Comparison of ENCODE assay signal across 8 cellular contexts in genomic region chr14:56199976-56200577, GRCh38.
A peak's percentile ranks its signal among the peaks of the same experiment; 100 is the strongest.
DNase-seq lines count a peak whose midpoint lies in the region; ATAC-seq and TF ChIP-seq lines count a peak whose summit lies in the region.

No MANE protein-coding gene starts in this region.

- H3K4me3 ChIP-seq in Peyer's patch = no peak overlapping the region
- peak overlapping the region; percentile 47 for H3K4me3 ChIP-seq in skeletal muscle satellite cell (ENCODE audit: low read length)
- H3K4me3 ChIP-seq in MG63 = no peak overlapping the region

- H3K27me3 ChIP-seq in Peyer's patch = no peaks in the 10 kb centered on the region
- no peaks in the 10 kb centered on the region for H3K27me3 ChIP-seq in skeletal muscle satellite cell (ENCODE audit: control insufficient read depth, insufficient read depth, low read length)
- no peaks in the 10 kb centered on the region for H3K27me3 ChIP-seq in MG63

- DNase-seq in Peyer's patch (no peak), epidermal melanocyte (ENCODE audit: insufficient read length, low spot score) (no peak), medulla oblongata (ENCODE audit: extremely low spot score) (no peak), MG63 (no peak)
- no peak for DNase-seq in effector CD8-positive, alpha-beta T cell (lab: John Stamatoyannopoulos, UW)

- H3K36me3 ChIP-seq in Peyer's patch = no peaks in the 10 kb centered on the region
- H3K36me3 ChIP-seq in skeletal muscle satellite cell (ENCODE audit: insufficient read depth, low read length) = no peaks in the 10 kb centered on the region
- H3K36me3 ChIP-seq in MG63 = no peaks in the 10 kb centered on the region

- no peak for TF ChIP-seq POLR2A in Peyer's patch (IDR thresholded peaks at IDR 0.05)

- H3K27ac ChIP-seq in Peyer's patch = peak overlapping the region in 3 of 4 donors; percentile 35 to 53 (median 42)

- no peak for TF ChIP-seq CTCF in Peyer's patch (IDR thresholded peaks at IDR 0.05)

- H3K9me3 ChIP-seq in Peyer's patch (no peaks in the 10 kb centered on the region), skeletal muscle satellite cell (replicated peaks; ENCODE audit: low read length) (no peaks in the 10 kb centered on the region), MG63 (no peaks in the 10 kb centered on the region)

- H3K9ac ChIP-seq in skeletal muscle satellite cell (ENCODE audit: low read depth, low read length) = peak overlapping the region; percentile 78

- ATAC-seq in GM18867 (IDR thresholded peaks at IDR 0.05; ENCODE audit: unreplicated experiment) (peak; percentile 79), HG02642 (IDR thresholded peaks at IDR 0.05; ENCODE audit: poor library complexity, unreplicated experiment) (peak; percentile 56)

- peaks cover 0 to 20% (median 9%) of the 10 kb centered on the region in 4 donors for H3K4me1 ChIP-seq in Peyer's patch
- H3K4me1 ChIP-seq in skeletal muscle satellite cell (ENCODE audit: control insufficient read depth, insufficient read depth, low read length) = peaks cover 41% of the 10 kb centered on the region

- H3K4me2 ChIP-seq in skeletal muscle satellite cell (ENCODE audit: low read length) = peak overlapping the region; percentile 74
